In genomic region chr12:132157733-132158409, GRCh38 we compare ENCODE assay signal across 19 cellular contexts. TPM values are rescaled to one million over a fixed set of nuclear protein-coding genes. Genes with fewer than 3 reads are reported as not detected.
DNase-seq lines count a peak whose midpoint lies in the region; ATAC-seq, FAIRE-seq and TF ChIP-seq lines count a peak whose summit lies in the region.
"Had no signal": no experiment of that assay in that cellular context is flagged by ENCODE, and none has a peak within 500 bp of the region (broad histone marks: within the 10 kb centered on the region; RNA-seq: fewer than 3 reads in every experiment).

No MANE protein-coding gene starts in this region.

- H3K4me3 ChIP-seq in HepG2 (replicated peaks in 1 of 3; ENCODE audit: insufficient read depth in 1 of 3, low read depth in 2 of 3, low read length in 3 of 3) = no peak overlapping the region
- no peak overlapping the region for H3K4me3 ChIP-seq in right lobe of liver
- no peak overlapping the region for H3K4me3 ChIP-seq in K562
- H3K4me3 ChIP-seq in endodermal cell (ENCODE audit: low read length) = peak overlapping the region; percentile 35
- peak overlapping the region; percentile 42 for H3K4me3 ChIP-seq in trophoblast cell (ENCODE audit: low read depth, low read length)
- H3K4me3 ChIP-seq: A549, HAP-1 had no signal

- H4K20me1 ChIP-seq in HepG2 (ENCODE audit: insufficient read depth, low read length) = peaks cover 3% of the 10 kb centered on the region; the same call in 1 of the 2 replicates
- H4K20me1 ChIP-seq in K562 (replicated peaks; ENCODE audit: control insufficient read depth, insufficient read depth, low read length) = no peaks in the 10 kb centered on the region; the same call in 1 of the 2 replicates

- no peak overlapping the region for H3K4ac ChIP-seq in trophoblast cell (ENCODE audit: low read depth, low read length)

- H3K9me3 ChIP-seq in HepG2 (ENCODE audit: low read length) (no peaks in the 10 kb centered on the region), right lobe of liver (no peaks in the 10 kb centered on the region), K562 (replicated peaks; ENCODE audit: control insufficient read depth, insufficient read depth, low read depth, low read length) (peaks cover 23% of the 10 kb centered on the region), endodermal cell (ENCODE audit: control insufficient read depth, low read length) (peaks cover 27% of the 10 kb centered on the region), trophoblast cell (ENCODE audit: insufficient read depth, low read depth, low read length) (peaks cover 28% of the 10 kb centered on the region)
- H3K9me3 ChIP-seq: A549, Caco-2, HAP-1 had no signal

- TF ChIP-seq POLR2A in HepG2 (IDR thresholded peaks at IDR 0.05; ENCODE audit: insufficient read depth in 1 of 2, low read depth in 2 of 2, low read length in 2 of 2) (no peak), right lobe of liver (IDR thresholded peaks at IDR 0.05) (no peak), K562 (conservative IDR thresholded peaks at IDR 0.05) (no peak)

- peaks cover 10% of the 10 kb centered on the region for H3K27me3 Mint-ChIP-seq in endodermal cell (ENCODE audit: insufficient read depth)
- H3K27me3 Mint-ChIP-seq: CD4-positive, alpha-beta T cell; IgD-negative memory B cell had no signal

- no peak overlapping the region for H4K8ac ChIP-seq in trophoblast cell (ENCODE audit: low read depth, low read length)

- H2BK12ac ChIP-seq in trophoblast cell (ENCODE audit: low read length) = no peak overlapping the region

- H2AK5ac ChIP-seq in trophoblast cell (ENCODE audit: low read length) = no peak overlapping the region

- H4K91ac ChIP-seq in trophoblast cell (ENCODE audit: low read depth, low read length) = no peak overlapping the region

- no peak overlapping the region for H2BK120ac ChIP-seq in trophoblast cell (ENCODE audit: insufficient read depth, low read length, poor library complexity)

- no peak overlapping the region for H3K18ac ChIP-seq in trophoblast cell (ENCODE audit: low read length)

- in situ Hi-C loops in HepG2 (cut with HindIII; ENCODE audit: extremely low pct_ligation_motif_present, low pct_unique_long_range_greater_than_20kb) = no loop called here
- in situ Hi-C loops in K562 (cut with MboI) = no loop called here

- TF ChIP-seq CTCF in HepG2 (CRISPR knock-in tag; IDR thresholded peaks at IDR 0.05) (no peak), right lobe of liver (IDR thresholded peaks at IDR 0.05) (no peak), K562 (IDR thresholded peaks at IDR 0.05 in 2 of 3, conservative IDR thresholded peaks at IDR 0.05 in 1 of 3; ENCODE audit: insufficient read depth in 2 of 3, low read depth in 1 of 3, low read length in 3 of 3) (no peak), endodermal cell (conservative IDR thresholded peaks at IDR 0.05) (no peak)

- FAIRE-seq in HepG2 (lab: Jason Lieb, UNC) = no peak
- no peak for FAIRE-seq in K562 (lab: Jason Lieb, UNC)
- FAIRE-seq: A549, D721Med, G401.6 had no signal

- no peak overlapping the region for H2BK5ac ChIP-seq in trophoblast cell (ENCODE audit: low read depth, low read length, poor library complexity)

- peak overlapping the region; percentile 99 for H3K23ac ChIP-seq in trophoblast cell (ENCODE audit: low read length)

- POLR2A ChIA-PET in HepG2 (lab: Yijun Ruan, JAX) (no interaction called here), K562 (lab: Yijun Ruan, JAX) (no interaction called here)

- no peaks in the 10 kb centered on the region for H3K4me1 Mint-ChIP-seq in endodermal cell
- H3K4me1 Mint-ChIP-seq: IgD-negative memory B cell had no signal

- H2AFZ ChIP-seq in HepG2 (ENCODE audit: low read length) = no peak overlapping the region
- no peak overlapping the region for H2AFZ ChIP-seq in K562 (ENCODE audit: low read depth, low read length)
- no peak overlapping the region for H2AFZ ChIP-seq in trophoblast cell (ENCODE audit: insufficient read depth, low read length, poor library complexity)

- TF ChIP-seq EP300 in HepG2 (IDR thresholded peaks at IDR 0.05; ENCODE audit: low read depth in 2 of 2, low read length in 2 of 2) (no peak), HepG2 (CRISPR knock-in tag; IDR thresholded peaks at IDR 0.05; ENCODE audit: borderline replicate concordance) (no peak), K562 (IDR thresholded peaks at IDR 0.05; ENCODE audit: low read length) (no peak)

- 93% methylated on average over 5 of the region's 5 CpGs for WGBS in HepG2 (ENCODE audit: low lambda C conversion rate)
- 89% methylated on average over 5 of the region's 5 CpGs for WGBS in right lobe of liver (ENCODE audit: insufficient coverage, low coverage, low lambda C conversion rate, missing lambda C conversion rate)
- WGBS in K562 (ENCODE audit: insufficient coverage, low coverage, missing lambda C conversion rate) = 93% methylated on average over 2 of the region's 5 CpGs
- WGBS in endodermal cell (ENCODE audit: insufficient coverage in 1 of 2, insufficient read length in 1 of 2), 2 experiments = 73 to 86% methylated on average over 2 to 5 of the region's 5 CpGs
- WGBS in trophoblast cell (ENCODE audit: extremely low coverage, insufficient coverage, insufficient read length) = 100% methylated on average over 5 of the region's 5 CpGs

- BruUV-seq in HepG2 (replicated peaks; lab: Mats Ljungman, UMichigan) = no TSS peak
- no TSS peak for BruUV-seq in K562 (replicated peaks; lab: Mats Ljungman, UMichigan)

- H3K9ac ChIP-seq in HepG2 (ENCODE audit: insufficient read depth, low read depth, low read length) = no peak overlapping the region
- no peak overlapping the region for H3K9ac ChIP-seq in K562 (ENCODE audit: insufficient read depth in 1 of 2, low read depth in 2 of 2, low read length in 2 of 2)
- H3K9ac ChIP-seq in endodermal cell (ENCODE audit: extremely low read depth, low read length, poor library complexity, severe bottlenecking) = no peak overlapping the region
- H3K9ac ChIP-seq in trophoblast cell (ENCODE audit: low read length) = no peak overlapping the region

- H3K27me3 ChIP-seq in HepG2 (ENCODE audit: control insufficient read depth in 1 of 2, insufficient read depth in 2 of 2, low read length in 2 of 2) (peaks cover 2 to 10% of the 10 kb centered on the region in 2 experiments; a peak in 2 of 5 replicates), right lobe of liver (no peaks in the 10 kb centered on the region), K562 (ENCODE audit: control insufficient read depth in 2 of 2, insufficient read depth in 2 of 2, low read length in 2 of 2) (no peaks in the 10 kb centered on the region; a peak in 1 of 5 replicates), endodermal cell (ENCODE audit: control insufficient read depth, insufficient read depth, low read length, poor library complexity, severe bottlenecking) (no peaks in the 10 kb centered on the region), trophoblast cell (ENCODE audit: insufficient read depth, low read length) (no peaks in the 10 kb centered on the region)

- no peaks in the 10 kb centered on the region for H3K79me1 ChIP-seq in trophoblast cell (ENCODE audit: low read length)

- H3K36me3 ChIP-seq in HepG2 (replicated peaks in 1 of 2; ENCODE audit: control insufficient read depth in 1 of 2, insufficient read depth in 2 of 2, low read length in 2 of 2) (peaks cover 0 to 2% of the 10 kb centered on the region in 2 experiments; a peak in 2 of 5 replicates), right lobe of liver (no peaks in the 10 kb centered on the region), K562 (ENCODE audit: control insufficient read depth, insufficient read depth, low read length) (peaks cover 29% of the 10 kb centered on the region), endodermal cell (ENCODE audit: control insufficient read depth, insufficient read depth, low read length) (peaks cover 25% of the 10 kb centered on the region), trophoblast cell (ENCODE audit: control insufficient read depth in 1 of 2, insufficient read depth in 2 of 2, low read length in 2 of 2) (peaks cover 3 to 28% of the 10 kb centered on the region in 2 experiments)
- H3K36me3 ChIP-seq: HAP-1 had no signal

- intact Hi-C loops in HepG2 (cut with micrococcal nuclease; ENCODE audit: unreplicated experiment) = no loop called here
- intact Hi-C loops in right lobe of liver (cut with DNase I) = loop anchor here (10.0 kb wide), 2 partner anchors 57 to 247 kb away; no protein-coding TSS in a partner anchor
- intact Hi-C loops in K562 (cut with micrococcal nuclease) = loop anchor here (10.0 kb wide), 2 partner anchors 57 to 257 kb away; no protein-coding TSS in a partner anchor

- no peak overlapping the region for H3K4me2 ChIP-seq in HepG2 (ENCODE audit: low read depth, low read length)
- H3K4me2 ChIP-seq in K562 (ENCODE audit: insufficient read depth, low read length) = no peak overlapping the region; the same call in 1 of the 2 replicates
- H3K4me2 ChIP-seq in trophoblast cell (ENCODE audit: low read length) = no peak overlapping the region
- H3K4me2 ChIP-seq: A549 had no signal

- H3K36me3 Mint-ChIP-seq in endodermal cell (ENCODE audit: low read depth) = no peaks in the 10 kb centered on the region
- H3K36me3 Mint-ChIP-seq: IgD-negative memory B cell had no signal

- peaks cover 14% of the 10 kb centered on the region for H3K4me1 ChIP-seq in HepG2 (ENCODE audit: insufficient read depth, low read length)
- H3K4me1 ChIP-seq in right lobe of liver = peaks cover 0 to 8% (median 0%) of the 10 kb centered on the region in 4 donors
- H3K4me1 ChIP-seq in K562 (replicated peaks in 1 of 2; ENCODE audit: control insufficient read depth in 2 of 2, insufficient read depth in 2 of 2, low read length in 2 of 2) = peaks cover 0 to 40% of the 10 kb centered on the region in 2 experiments; a peak in 2 of 5 replicates
- H3K4me1 ChIP-seq in endodermal cell (ENCODE audit: control insufficient read depth, insufficient read depth, low read length) = no peaks in the 10 kb centered on the region
- no peaks in the 10 kb centered on the region for H3K4me1 ChIP-seq in trophoblast cell (ENCODE audit: control insufficient read depth in 1 of 2, insufficient read depth in 2 of 2, low read length in 2 of 2)
- H3K4me1 ChIP-seq: Caco-2, HAP-1 had no signal

- no peak overlapping the region for H3K27ac ChIP-seq in HepG2 (ENCODE audit: extremely low read length, insufficient read depth, low read length)
- H3K27ac ChIP-seq in right lobe of liver = no peak overlapping the region
- H3K27ac ChIP-seq in K562 (ENCODE audit: extremely low read depth, low read depth, low read length) = no peak overlapping the region
- no peak overlapping the region for H3K27ac ChIP-seq in endodermal cell (ENCODE audit: low read depth, low read length)
- no peak overlapping the region for H3K27ac ChIP-seq in trophoblast cell (ENCODE audit: low read depth, low read length)
- H3K27ac ChIP-seq: 22Rv1, A549, C4-2B had no signal

- no peak for DNase-seq in HepG2 (ENCODE audit: low spot score)
- DNase-seq in right lobe of liver = no peak
- DNase-seq in K562 (ENCODE audit: extremely low read depth in 1 of 4, low spot score in 3 of 4) = no peak
- DNase-seq in endodermal cell = no peak
- no peak for DNase-seq in trophoblast cell
- no peak for DNase-seq in stimulated activated CD4-positive, alpha-beta T cell treated with anti-CD3 and anti-CD28 coated beads, Interleukin-2, amount 100 ng/mL, for 48 hours
- DNase-seq: AML-193; Caco-2; CD4-positive, alpha-beta T cell; KG1 had no signal

- H3K27ac Mint-ChIP-seq in endodermal cell = no peak overlapping the region
- H3K27ac Mint-ChIP-seq: CD4-positive, alpha-beta T cell; IgD-negative memory B cell had no signal

- H3K4me3 Mint-ChIP-seq in endodermal cell = no peak overlapping the region
- H3K4me3 Mint-ChIP-seq: CD4-positive, alpha-beta T cell; IgD-negative memory B cell had no signal

- H3K14ac ChIP-seq in trophoblast cell (ENCODE audit: low read length) = no peak overlapping the region

- ATAC-seq in HepG2 (no peak), right lobe of liver (no peak), K562 (no peak), HG03175 (IDR thresholded peaks at IDR 0.05; ENCODE audit: unreplicated experiment) (no peak), GM21717 (IDR thresholded peaks at IDR 0.05; ENCODE audit: unreplicated experiment) (no peak)
- ATAC-seq: A549 had no signal

- H4K12ac ChIP-seq in trophoblast cell (ENCODE audit: low read depth, low read length) = no peak overlapping the region

- CTCF ChIA-PET in HepG2 (lab: Yijun Ruan, JAX; ENCODE audit: low intra/inter-chr PET ratio, low total read pairs) = no interaction called here
- CTCF ChIA-PET in K562 (lab: Yijun Ruan, JAX; ENCODE audit: low intra/inter-chr PET ratio) = no interaction called here

- no peaks in the 10 kb centered on the region for H3K9me1 ChIP-seq in K562 (ENCODE audit: control insufficient read depth, insufficient read depth, low read length)

- H3K79me2 ChIP-seq in HepG2 (ENCODE audit: insufficient read depth, low read length) (no peaks in the 10 kb centered on the region), K562 (ENCODE audit: control insufficient read depth, insufficient read depth, low read length) (no peaks in the 10 kb centered on the region), trophoblast cell (ENCODE audit: control insufficient read depth, insufficient read depth, low read length, poor library complexity) (no peaks in the 10 kb centered on the region)

- H3K9me3 Mint-ChIP-seq in endodermal cell = no peaks in the 10 kb centered on the region
- H3K9me3 Mint-ChIP-seq: CD4-positive, alpha-beta T cell; IgD-negative memory B cell had no signal

- TF ChIP-seq RAD21 in HepG2 (CRISPR knock-in tag; IDR thresholded peaks at IDR 0.05) = no peak
- no peak for TF ChIP-seq RAD21 in K562 (CRISPR knock-in tag; conservative IDR thresholded peaks at IDR 0.05 in 1 of 2, IDR thresholded peaks at IDR 0.05 in 1 of 2)

RNA-seq across cellular contexts. Expression of gene NOC4L, which starts 13.6 kb away (rescaled TPM):
- total RNA-seq in HepG2 (2016; rRNA removed; fragmentation: Illumina TruSeq; extraction: Trizol) = 12.1 and 14.6 TPM in 2 replicates
- 7.5 and 7.6 TPM in 2 replicates for total RNA-seq in HepG2 (2016; cell fraction: cytosol; rRNA removed; fragmentation: Illumina TruSeq; extraction: Trizol; ENCODE audit: low read depth)
- 9.2 and 14.5 TPM in 2 replicates for total RNA-seq in HepG2 (2016; cell fraction: insoluble cytoplasmic fraction; rRNA removed; fragmentation: Illumina TruSeq; extraction: Trizol)
- 8.8 and 9.0 TPM in 2 replicates for total RNA-seq in HepG2 (2016; cell fraction: membrane; rRNA removed; fragmentation: Illumina TruSeq; extraction: Trizol)
- 9.0 and 10.7 TPM in 2 replicates for total RNA-seq in HepG2 (2016; cell fraction: nucleus; rRNA removed; fragmentation: Illumina TruSeq; extraction: Trizol)
- polyA plus RNA-seq in HepG2 (2011; rRNA removed) = 4.3 and 4.6 TPM in 2 replicates
- 2.7 and 4.4 TPM in 2 replicates for polyA plus RNA-seq in HepG2 (2011; cell fraction: cytosol; rRNA removed)
- polyA plus RNA-seq in HepG2 (2011; cell fraction: nucleus; rRNA removed) = 14.6 and 21.3 TPM in 2 replicates
- polyA plus RNA-seq in HepG2 (2012) = 7.9 and 11.5 TPM in 2 replicates
- 11.7 and 12.8 TPM in 2 replicates for polyA plus RNA-seq in HepG2 (2016; cell fraction: cytosol; fragmentation: Illumina TruSeq; extraction: Trizol; ENCODE audit: low read depth)
- 14.6 and 19.7 TPM in 2 replicates for polyA plus RNA-seq in HepG2 (2016; cell fraction: insoluble cytoplasmic fraction; fragmentation: Illumina TruSeq; extraction: Trizol; ENCODE audit: low read depth)
- polyA plus RNA-seq in HepG2 (2016; cell fraction: membrane; fragmentation: Illumina TruSeq; extraction: Trizol; ENCODE audit: low read depth) = 9.3 and 11.4 TPM in 2 replicates
- polyA plus RNA-seq in HepG2 (2016; cell fraction: nucleus; fragmentation: Illumina TruSeq; extraction: Trizol; ENCODE audit: insufficient read depth, low read depth) = 25.5 and 25.9 TPM in 2 replicates
- polyA minus RNA-seq in HepG2 (2011; rRNA and poly(A)+ RNA removed; ENCODE audit: low replicate concordance) = 5.3 and 10.2 TPM in 2 replicates
- 4.2 and 4.3 TPM in 2 replicates for polyA minus RNA-seq in HepG2 (2011; cell fraction: cytosol; rRNA and poly(A)+ RNA removed)
- 2.7 and 3.7 TPM in 2 replicates for polyA minus RNA-seq in HepG2 (2011; cell fraction: nucleus; rRNA and poly(A)+ RNA removed)
- total RNA-seq in right lobe of liver = 1 to 10 TPM; 7.4 to 9.7 (median 8.3) TPM
- 5.1 and 16.0 TPM in 2 replicates for total RNA-seq in K562 (2011; cell fraction: chromatin; rRNA removed; ENCODE audit: low replicate concordance)
- total RNA-seq in K562 (2011; cell fraction: nucleolus; rRNA removed) = 19.2 and 20.4 TPM in 2 replicates
- 6.3 and 8.9 TPM in 2 replicates for total RNA-seq in K562 (2011; cell fraction: nucleoplasm; rRNA removed)
- 40.4 and 57.2 TPM in 2 replicates for total RNA-seq in K562 (2014; rRNA removed)
- 3.2 and 4.9 TPM in 2 replicates for total RNA-seq in K562 (2014; rRNA removed; fragmentation: Illumina TruSeq; extraction: Trizol)
- total RNA-seq in K562 (2015; rRNA removed; fragmentation: Illumina TruSeq; extraction: Trizol) = 20.1 and 24.6 TPM in 2 replicates
- 77.0 and 78.5 TPM in 2 replicates for total RNA-seq in K562 (2021)
- 4.4 and 8.8 TPM in 2 replicates for polyA plus RNA-seq in K562 (2011; rRNA removed)
- polyA plus RNA-seq in K562 (2011; cell fraction: cytosol; rRNA removed) = 7.3 and 22.0 TPM in 2 replicates
- 16.8 and 33.7 TPM in 2 replicates for polyA plus RNA-seq in K562 (2011; cell fraction: nucleus; rRNA removed)
- 38.5 and 46.2 TPM in 2 replicates for polyA plus RNA-seq in K562 (2012)
- polyA plus RNA-seq in K562 (2014; fragmentation: Illumina TruSeq; extraction: Trizol) = 20.0 and 44.9 TPM in 2 replicates
- polyA plus RNA-seq in K562 (2014; fragmentation: Nextera tagmentation; extraction: Ambion mirVana) = 1 to 10 TPM; 1.3 to 2.9 TPM
- 33.7 and 35.5 TPM in 2 replicates for polyA plus RNA-seq in K562 (2014; rRNA removed)
- 1.5 and 3.8 TPM in 2 replicates for polyA minus RNA-seq in K562 (2011; rRNA and poly(A)+ RNA removed)
- 21.0 and 22.6 TPM in 2 replicates for polyA minus RNA-seq in K562 (2011; cell fraction: cytosol; rRNA and poly(A)+ RNA removed)
- polyA minus RNA-seq in K562 (2011; cell fraction: nucleus; rRNA and poly(A)+ RNA removed) = 7.9 and 9.6 TPM in 2 replicates
- total RNA-seq in endodermal cell = 10 to 100 TPM; 22.7 to 32.7 TPM
- 25.4 TPM for polyA plus RNA-seq in endodermal cell (2013, experiment 1 of 2)
- polyA plus RNA-seq in endodermal cell (2013, experiment 2 of 2) = 23.8 TPM
- polyA plus RNA-seq in trophoblast cell (2013) = 22.0 and 22.3 TPM in 2 replicates

RNA-seq across cellular contexts. Expression of gene DDX51, which starts 13.8 kb away (rescaled TPM):
- 3.5 and 10.1 TPM in 2 replicates for total RNA-seq in HepG2 (2016; rRNA removed; fragmentation: Illumina TruSeq; extraction: Trizol)
- 3.5 and 3.6 TPM in 2 replicates for total RNA-seq in HepG2 (2016; cell fraction: cytosol; rRNA removed; fragmentation: Illumina TruSeq; extraction: Trizol; ENCODE audit: low read depth)
- total RNA-seq in HepG2 (2016; cell fraction: insoluble cytoplasmic fraction; rRNA removed; fragmentation: Illumina TruSeq; extraction: Trizol) = 2.7 and 9.3 TPM in 2 replicates
- 2.5 and 3.2 TPM in 2 replicates for total RNA-seq in HepG2 (2016; cell fraction: membrane; rRNA removed; fragmentation: Illumina TruSeq; extraction: Trizol)
- total RNA-seq in HepG2 (2016; cell fraction: nucleus; rRNA removed; fragmentation: Illumina TruSeq; extraction: Trizol) = 9.6 and 14.3 TPM in 2 replicates
- 10.1 and 11.6 TPM in 2 replicates for polyA plus RNA-seq in HepG2 (2011; rRNA removed)
- 3.4 and 4.5 TPM in 2 replicates for polyA plus RNA-seq in HepG2 (2011; cell fraction: cytosol; rRNA removed)
- 66.0 and 70.7 TPM in 2 replicates for polyA plus RNA-seq in HepG2 (2011; cell fraction: nucleus; rRNA removed)
- polyA plus RNA-seq in HepG2 (2012) = 9.1 and 11.4 TPM in 2 replicates
- 0.85 and 1.1 TPM in 2 replicates for polyA plus RNA-seq in HepG2 (2016; cell fraction: cytosol; fragmentation: Illumina TruSeq; extraction: Trizol; ENCODE audit: low read depth)
- polyA plus RNA-seq in HepG2 (2016; cell fraction: insoluble cytoplasmic fraction; fragmentation: Illumina TruSeq; extraction: Trizol; ENCODE audit: low read depth) = 4.4 and 5.8 TPM in 2 replicates
- polyA plus RNA-seq in HepG2 (2016; cell fraction: membrane; fragmentation: Illumina TruSeq; extraction: Trizol; ENCODE audit: low read depth) = 1.2 and 2.1 TPM in 2 replicates
- polyA plus RNA-seq in HepG2 (2016; cell fraction: nucleus; fragmentation: Illumina TruSeq; extraction: Trizol; ENCODE audit: insufficient read depth, low read depth) = 41.8 and 50.5 TPM in 2 replicates
- polyA minus RNA-seq in HepG2 (2011; rRNA and poly(A)+ RNA removed; ENCODE audit: low replicate concordance) = 10.7 and 19.6 TPM in 2 replicates
- polyA minus RNA-seq in HepG2 (2011; cell fraction: cytosol; rRNA and poly(A)+ RNA removed) = 3.3 and 4.1 TPM in 2 replicates
- 14.7 and 15.7 TPM in 2 replicates for polyA minus RNA-seq in HepG2 (2011; cell fraction: nucleus; rRNA and poly(A)+ RNA removed)
- total RNA-seq in right lobe of liver = 1 to 10 TPM; 4.2 to 9.0 (median 5.2) TPM
- total RNA-seq in K562 (2011; cell fraction: chromatin; rRNA removed; ENCODE audit: low replicate concordance) = 67.8 and 193 TPM in 2 replicates
- 119 and 131 TPM in 2 replicates for total RNA-seq in K562 (2011; cell fraction: nucleolus; rRNA removed)
- 73.8 and 80.7 TPM in 2 replicates for total RNA-seq in K562 (2011; cell fraction: nucleoplasm; rRNA removed)
- total RNA-seq in K562 (2014; rRNA removed) = 13.1 and 17.3 TPM in 2 replicates
- total RNA-seq in K562 (2014; rRNA removed; fragmentation: Illumina TruSeq; extraction: Trizol) = 6.3 and 8.0 TPM in 2 replicates
- 12.4 TPM in 2 replicates for total RNA-seq in K562 (2015; rRNA removed; fragmentation: Illumina TruSeq; extraction: Trizol)
- 28.9 and 35.9 TPM in 2 replicates for total RNA-seq in K562 (2021)
- 11.5 and 16.8 TPM in 2 replicates for polyA plus RNA-seq in K562 (2011; rRNA removed)
- polyA plus RNA-seq in K562 (2011; cell fraction: cytosol; rRNA removed) = 11.0 and 11.3 TPM in 2 replicates
- 90.6 and 110 TPM in 2 replicates for polyA plus RNA-seq in K562 (2011; cell fraction: nucleus; rRNA removed)
- 17.8 and 19.0 TPM in 2 replicates for polyA plus RNA-seq in K562 (2012)
- 15.2 and 18.7 TPM in 2 replicates for polyA plus RNA-seq in K562 (2014; fragmentation: Illumina TruSeq; extraction: Trizol)
- 1 to 10 TPM; 1.1 TPM for polyA plus RNA-seq in K562 (2014; fragmentation: Nextera tagmentation; extraction: Ambion mirVana)
- 30.2 and 30.4 TPM in 2 replicates for polyA plus RNA-seq in K562 (2014; rRNA removed)
- polyA minus RNA-seq in K562 (2011; rRNA and poly(A)+ RNA removed) = 3.7 and 6.8 TPM in 2 replicates
- 5.7 and 7.7 TPM in 2 replicates for polyA minus RNA-seq in K562 (2011; cell fraction: cytosol; rRNA and poly(A)+ RNA removed)
- polyA minus RNA-seq in K562 (2011; cell fraction: nucleus; rRNA and poly(A)+ RNA removed) = 27.7 and 30.6 TPM in 2 replicates
- 10 to 100 TPM; 31.5 to 33.8 TPM for total RNA-seq in endodermal cell
- polyA plus RNA-seq in endodermal cell (2013, experiment 1 of 2) = 16.9 TPM
- 13.9 TPM for polyA plus RNA-seq in endodermal cell (2013, experiment 2 of 2)
- polyA plus RNA-seq in trophoblast cell (2013) = 6.5 and 6.9 TPM in 2 replicates

Comparison
In these comparisons a context has a peak if more than half of its experiments do, and no peak if none do; other contexts are left out.
1. H3K4me3 ChIP-seq: peak in endodermal cell (single experiment) and trophoblast cell (single experiment); none in HepG2 (0 of 3), right lobe of liver (0 of 3) and K562 (single experiment).
2. Of the 241 proteins assayed by ChIP-seq in both HepG2 and K562: peak only in HepG2: PHB2; only in K562: ADNP and PHF20; in both: none; in neither: 236; mixed calls (peak in some experiments, not most) for 2.